8 cellular contexts compared by ENCODE assay signal in genomic region chr2:173963323-173963816, GRCh38. TPM values are rescaled to one million over a fixed set of nuclear protein-coding genes. Genes with fewer than 3 reads are reported as not detected.
DNase-seq lines count a peak whose midpoint lies in the region; ATAC-seq, FAIRE-seq and TF ChIP-seq lines count a peak whose summit lies in the region.

No MANE protein-coding gene starts in this region.

- CTCF ChIA-PET in CD8-positive, alpha-beta T cell (lab: Charles Lee) = interaction anchor here (0.9 to 1.2 kb wide), 2 partner anchors 45 to 53 kb away, joined by 3 to 4 read pairs; no protein-coding TSS in a partner anchor

- peak overlapping the region; percentile 97 for H3K27ac Mint-ChIP-seq in CD8-positive, alpha-beta T cell

- H3K4me3 Mint-ChIP-seq in CD8-positive, alpha-beta T cell = peak overlapping the region; percentile 90
- peak overlapping the region; percentile 95 for H3K4me3 Mint-ChIP-seq in activated T-cell treated with anti-CD3 and anti-CD28 coated beads, Interleukin-2, amount 50 U/mL, for 4 hours

- peak overlapping the region; percentile 88 for H3K27ac ChIP-seq in CD8-positive, alpha-beta T cell (ENCODE audit: low read depth, low read length)
- peak overlapping the region; percentile 98 to 100 (median 98) for H3K27ac ChIP-seq in pancreas

- no peaks in the 10 kb centered on the region for H3K27me3 Mint-ChIP-seq in CD8-positive, alpha-beta T cell (ENCODE audit: low read depth)
- no peaks in the 10 kb centered on the region for H3K27me3 Mint-ChIP-seq in activated T-cell treated with anti-CD3 and anti-CD28 coated beads, Interleukin-2, amount 50 U/mL, for 4 hours (ENCODE audit: low read depth)

- peak; percentile 65 for FAIRE-seq in pancreas (lab: Jason Lieb, UNC)

- peaks cover 4% of the 10 kb centered on the region for H3K9me3 Mint-ChIP-seq in CD8-positive, alpha-beta T cell
- no peaks in the 10 kb centered on the region for H3K9me3 Mint-ChIP-seq in activated T-cell treated with anti-CD3 and anti-CD28 coated beads, Interleukin-2, amount 50 U/mL, for 4 hours

- peak; percentile 66 for TF ChIP-seq CTCF in CD8-positive, alpha-beta T cell (IDR thresholded peaks at IDR 0.05)
- TF ChIP-seq CTCF in fibroblast of pulmonary artery (IDR thresholded peaks at IDR 0.05; ENCODE audit: low read length, missing control alignments) (peak; percentile 43), pancreas (IDR thresholded peaks at IDR 0.05) (peak in 1 of 4 donors; percentile 15)

- peak; percentile 32 for ATAC-seq in CD8-positive, alpha-beta T cell
- ATAC-seq in GM18868 (IDR thresholded peaks at IDR 0.05; ENCODE audit: unreplicated experiment) (peak; percentile 20), HG03095 (IDR thresholded peaks at IDR 0.05; ENCODE audit: unreplicated experiment) (peak; percentile 19), pancreas (no peak)
- ATAC-seq in activated T-cell treated with anti-CD3 and anti-CD28 coated beads, Interleukin-2, amount 50 U/mL, for 4 hours = peak; percentile 27 to 33

- peaks cover 52% of the 10 kb centered on the region for H3K4me1 Mint-ChIP-seq in CD8-positive, alpha-beta T cell (ENCODE audit: low read depth)
- peaks cover 48% of the 10 kb centered on the region for H3K4me1 Mint-ChIP-seq in activated T-cell treated with anti-CD3 and anti-CD28 coated beads, Interleukin-2, amount 50 U/mL, for 4 hours (ENCODE audit: low read depth)

- intact Hi-C loops in CD8-positive, alpha-beta T cell (cut with DNase I, micrococcal nuclease) = loop anchor here (2.0 to 10.0 kb wide), 9 partner anchors 15 to 1204 kb away; partner anchors contain the start of genes WIPF1 (in 2 of the 2), ATF2 (in 1 of the 2) and GPR155 (in 1 of the 2)
- intact Hi-C loops in pancreas (cut with DNase I) = no loop called here

- peak in 4 of 7 experiments; percentile 42 to 75 (median 60) for DNase-seq in CD8-positive, alpha-beta T cell
- DNase-seq in NCI-H446 (lab: John Stamatoyannopoulos, UW) (peak; percentile 25 to 78), fibroblast of pulmonary artery (ENCODE audit: low read depth) (peak; percentile 83), pancreas (no peak), islet precursor cell (no peak)
- peak; percentile 36 for DNase-seq in activated T-cell treated with anti-CD3 and anti-CD28 coated beads, Interleukin-2, amount 50 U/mL, for 4 hours

- no peaks in the 10 kb centered on the region for H3K27me3 ChIP-seq in CD8-positive, alpha-beta T cell (ENCODE audit: insufficient read depth, low read length)
- no peaks in the 10 kb centered on the region for H3K27me3 ChIP-seq in pancreas

- peaks cover 35% of the 10 kb centered on the region for H3K36me3 Mint-ChIP-seq in CD8-positive, alpha-beta T cell
- peaks cover 23% of the 10 kb centered on the region for H3K36me3 Mint-ChIP-seq in activated T-cell treated with anti-CD3 and anti-CD28 coated beads, Interleukin-2, amount 50 U/mL, for 4 hours (ENCODE audit: insufficient read depth)

- peaks cover 47% of the 10 kb centered on the region for H3K4me1 ChIP-seq in CD8-positive, alpha-beta T cell (ENCODE audit: insufficient read depth, low read length)
- peaks cover 19 to 41% (median 33%) of the 10 kb centered on the region in 3 donors for H3K4me1 ChIP-seq in pancreas

- peak overlapping the region; percentile 54 for H3K4me3 ChIP-seq in CD8-positive, alpha-beta T cell (ENCODE audit: low read depth, low read length)
- H3K4me3 ChIP-seq in fibroblast of pulmonary artery (replicated peaks; ENCODE audit: low read depth, low read length) = peak overlapping the region; percentile 86
- H3K4me3 ChIP-seq in pancreas = peak overlapping the region; percentile 90 to 99 (median 93)

- H3K36me3 ChIP-seq in CD8-positive, alpha-beta T cell (ENCODE audit: insufficient read depth, low read length) = no peaks in the 10 kb centered on the region
- no peaks in the 10 kb centered on the region for H3K36me3 ChIP-seq in pancreas

- 0 to 1% methylated on average over 38 to 44 of the region's 44 CpGs for WGBS in pancreas, 2 donors

- H3K9me3 ChIP-seq in CD8-positive, alpha-beta T cell (ENCODE audit: low read length) = no peaks in the 10 kb centered on the region
- no peaks in the 10 kb centered on the region for H3K9me3 ChIP-seq in pancreas

- POLR2A ChIA-PET in CD8-positive, alpha-beta T cell (lab: Charles Lee) = interaction anchor here (0.7 to 1.6 kb wide), 5 partner anchors 11 to 530 kb away, joined by 3 to 4 read pairs (median 3); no protein-coding TSS in a partner anchor

RNA-seq across cellular contexts. Expression of gene SP3, which starts 1.8 kb away (rescaled TPM):
- 100 to 1,000 TPM; 166 to 169 TPM for total RNA-seq in CD8-positive, alpha-beta T cell
- 10 to 100 TPM; 86.5 to 89.9 (median 89.9) TPM for total RNA-seq in activated T-cell treated with anti-CD3 and anti-CD28 coated beads, Interleukin-2, amount 50 U/mL, for 4 hours
- total RNA-seq in pancreas = 10 to 100 TPM; 21.1 to 48.0 (median 29.0) TPM
- 10 to 100 TPM in 1 of 2 donors, 1 to 10 TPM in 1; 5.6 to 16.6 TPM for polyA plus RNA-seq in pancreas

Comparison
In these comparisons a context has a peak if more than half of its experiments do, and no peak if none do; other contexts are left out.
1. ATAC-seq: peak in CD8-positive, alpha-beta T cell (single experiment), GM18868 (single experiment), HG03095 (single experiment) and activated T-cell treated with anti-CD3 and anti-CD28 coated beads, Interleukin-2, amount 50 U/mL, for 4 hours (2 of 2); none in pancreas (0 of 4).
2. DNase-seq: peak in CD8-positive, alpha-beta T cell (4 of 7), NCI-H446 (2 of 2), activated T-cell treated with anti-CD3 and anti-CD28 coated beads, Interleukin-2, amount 50 U/mL, for 4 hours (single experiment) and fibroblast of pulmonary artery (single experiment); none in pancreas (0 of 6) and islet precursor cell (single experiment).
3. intact Hi-C loops: an anchor here in CD8-positive, alpha-beta T cell (2.0 to 10.0 kb wide); none called in pancreas.
4. Peak in every context shown above with its lines, with median percentiles within 50 percentile points of each other: H3K4me3 ChIP-seq.